ENCODE assay signal across 8 cellular contexts in the genomic region with DNA sequence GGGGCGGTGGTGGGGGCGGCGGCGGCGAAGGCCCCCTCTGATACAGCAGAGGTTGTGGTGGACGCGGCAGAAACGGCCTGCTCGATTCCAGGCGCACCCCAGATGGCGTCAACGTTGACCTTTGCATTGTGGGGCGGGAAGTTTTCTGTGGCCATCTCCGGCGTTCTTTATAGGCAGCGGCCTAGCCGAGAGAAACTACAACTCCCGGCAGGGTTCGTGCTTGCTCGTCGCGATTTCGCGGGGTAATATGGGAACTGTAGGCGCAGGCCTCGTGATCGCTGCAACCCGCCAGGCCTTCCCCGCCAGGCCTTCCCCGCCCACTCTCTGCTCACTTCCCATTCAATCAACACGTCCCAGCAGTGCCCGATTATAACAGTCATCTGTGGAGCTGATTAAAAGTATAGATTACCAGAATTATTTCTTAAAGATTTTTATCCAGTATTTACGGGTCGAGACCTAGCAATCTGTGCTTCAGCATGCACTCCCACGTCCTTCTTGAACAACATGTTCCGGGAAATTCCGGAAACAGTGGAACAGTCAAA. TPM values are rescaled to one million over a fixed set of nuclear protein-coding genes. Genes with fewer than 3 reads are reported as not detected.
DNase-seq lines count a peak whose midpoint lies in the region; ATAC-seq and TF ChIP-seq lines count a peak whose summit lies in the region.

Gene BOD1, minus strand, starts transcription at position 74 of the 542 bp plus-strand sequence. CDS start 214 bp downstream, outside the sequence.

- peak within 1 kb of the TSS; percentile 90 to 97 (median 94) for H3K27ac ChIP-seq in spleen

- H3K36me3 Mint-ChIP-seq in central memory CD8-positive, alpha-beta T cell (ENCODE audit: insufficient read depth), result peaks cover 7% of the 10 kb centered on the region

- peaks cover 24 to 71% (median 41%) of the 10 kb centered on the region in 6 donors for H3K4me1 ChIP-seq in spleen

- DNase-seq in AG09319 (ENCODE audit: extremely low read depth, low read depth), result peak; percentile 92
- DNase-seq in NCI-H446 treated with DMSO at 0.1 percent for 48 hours (lab: John Stamatoyannopoulos, UW), result peak; percentile 94
- peak; percentile 87 to 90 for DNase-seq in central memory CD8-positive, alpha-beta T cell (ENCODE audit: low spot score in 2 of 2)
- DNase-seq in inferior parietal cortex (ENCODE audit: extremely low spot score), result peak; percentile 97
- DNase-seq in spleen, result peak; percentile 98

- no peaks in the 10 kb centered on the region for H3K27me3 Mint-ChIP-seq in central memory CD8-positive, alpha-beta T cell

- H3K27me3 ChIP-seq in spleen (replicated peaks in 1 of 7), result no peaks in the 10 kb centered on the region

- H3K4me3 Mint-ChIP-seq in central memory CD8-positive, alpha-beta T cell, result peak within 1 kb of the TSS; percentile 86

- 1 to 4% (median 3%) methylated on average over 23 to 37 of the region's 37 CpGs for WGBS in spleen, 5 donors

- intact Hi-C loops in spleen (cut with DNase I; ENCODE audit: low total_unique reads), result loop anchor here (5.0 kb wide), 1 partner anchor 696 kb away; no protein-coding TSS in a partner anchor

- no peak for TF ChIP-seq POLR2A in spleen (IDR thresholded peaks at IDR 0.05)

- peaks cover 0 to 23% (median 13%) of the 10 kb centered on the region in 6 donors for H3K36me3 ChIP-seq in spleen

- H3K4me1 Mint-ChIP-seq in central memory CD8-positive, alpha-beta T cell, result peaks cover 31% of the 10 kb centered on the region

- H3K27ac Mint-ChIP-seq in central memory CD8-positive, alpha-beta T cell (ENCODE audit: low read depth), result peak within 1 kb of the TSS; percentile 82

- no peaks in the 10 kb centered on the region for H3K9me3 ChIP-seq in spleen

- peak within 1 kb of the TSS; percentile 86 to 99 (median 94) for H3K4me3 ChIP-seq in spleen

- peak; percentile 87 for ATAC-seq in GM19035 (IDR thresholded peaks at IDR 0.05; ENCODE audit: unreplicated experiment)
- peak; percentile 91 for ATAC-seq in HG03378 (IDR thresholded peaks at IDR 0.05; ENCODE audit: unreplicated experiment)
- ATAC-seq in activated CD4-positive, CD25-positive, alpha-beta regulatory T cell treated with anti-CD3 and anti-CD28 coated beads, Interleukin-2, amount 50 U/mL, for 24 hours, result peak; percentile 96 to 97
- ATAC-seq in central memory CD8-positive, alpha-beta T cell (replicated peaks; ENCODE audit: extremely low read depth, poor library complexity, severe bottlenecking), result peak; percentile 92

- H3K9me3 Mint-ChIP-seq in central memory CD8-positive, alpha-beta T cell, result no peaks in the 10 kb centered on the region

- TF ChIP-seq CTCF in AG09319 (IDR thresholded peaks at IDR 0.05; ENCODE audit: low read depth, low read length) (no peak), spleen (IDR thresholded peaks at IDR 0.05 in 8 of 11, conservative IDR thresholded peaks at IDR 0.05 in 3 of 11) (peak in 2 of 11 experiments; percentile 7 to 29)

RNA-seq across cellular contexts. Expression of gene BOD1, which starts in this region (rescaled TPM):
- total RNA-seq in spleen, result 10 to 100 TPM; 28.1 to 40.5 (median 32.1) TPM
- polyA plus RNA-seq in spleen, result 10 to 100 TPM; 28.5 to 35.9 (median 28.5) TPM

Comparison
In these comparisons a context has a peak if more than half of its experiments do, and no peak if none do; other contexts are left out.
1. Peak in every context shown above with its lines: DNase-seq, ATAC-seq, H3K4me3 ChIP-seq and H3K27ac ChIP-seq.